23 cellular contexts compared by ENCODE assay signal in the genomic region with DNA sequence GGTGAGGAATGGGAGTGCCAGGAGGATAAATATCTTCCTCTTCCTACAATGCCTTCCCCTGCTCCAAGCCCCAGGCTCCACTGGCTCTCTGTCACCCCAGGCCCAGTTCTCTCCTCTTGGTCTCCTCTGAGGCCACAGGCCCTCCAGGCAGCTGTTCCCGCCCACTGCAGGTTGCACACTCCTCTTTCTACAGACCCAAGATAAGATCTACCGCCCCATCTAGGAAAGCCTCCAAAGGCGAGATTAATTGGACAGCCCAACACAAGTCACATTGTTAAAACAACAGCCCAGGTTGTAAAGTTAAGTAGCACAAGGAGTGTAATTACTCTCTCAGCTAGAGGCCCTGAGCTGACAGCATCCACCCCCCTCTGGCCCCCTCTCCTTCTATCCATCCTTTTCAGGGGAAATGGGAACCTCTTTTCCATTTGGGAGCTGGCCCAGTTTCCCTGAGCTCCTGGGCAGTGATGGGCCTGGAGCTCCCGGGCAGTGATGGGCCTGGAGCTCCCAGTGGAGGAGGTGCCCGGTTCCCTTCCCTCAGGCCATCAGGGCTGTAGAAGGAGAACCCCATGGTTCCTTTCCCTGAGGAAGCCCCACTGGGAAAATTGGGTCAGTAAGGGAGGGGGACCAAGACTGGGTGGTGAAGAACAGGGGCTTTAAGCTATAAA. TPM values are rescaled to one million over a fixed set of nuclear protein-coding genes. Genes with fewer than 3 reads are reported as not detected.
DNase-seq lines count a peak whose midpoint lies in the region; ATAC-seq and TF ChIP-seq lines count a peak whose summit lies in the region.
"Had no signal": no experiment of that assay in that cellular context is flagged by ENCODE, and none has a peak within 500 bp of the region (broad histone marks: within the 10 kb centered on the region; RNA-seq: fewer than 3 reads in every experiment).

No MANE protein-coding gene starts in this region.

- peak overlapping the region; percentile 20; the same call in 1 of the 2 replicates for H3K27ac ChIP-seq in Panc1 (ENCODE audit: low read length)
- H3K27ac ChIP-seq: esophagus squamous epithelium, SJSA1, suprapubic skin had no signal

- H3K4me1 ChIP-seq in Caco-2 (peaks cover 41% of the 10 kb centered on the region), Panc1 (ENCODE audit: control insufficient read depth, insufficient read depth, low read length) (peaks cover 29% of the 10 kb centered on the region)

- H3K9me3 ChIP-seq in Caco-2, result no peaks in the 10 kb centered on the region
- H3K9me3 ChIP-seq in Panc1 (ENCODE audit: control insufficient read depth, insufficient read depth, low read depth, low read length), result no peaks in the 10 kb centered on the region
- H3K9me3 ChIP-seq: esophagus squamous epithelium, MG63, SJSA1, suprapubic skin had no signal

- H3K4me3 Mint-ChIP-seq in Caco-2 (ENCODE audit: unreplicated experiment), result no peak overlapping the region
- H3K4me3 Mint-ChIP-seq: activated CD4-positive, alpha-beta memory T cell treated with anti-CD3 and anti-CD28 coated beads for 36 hours; central memory CD8-positive, alpha-beta T cell had no signal

- CTCF ChIA-PET in Caco-2 (lab: Charles Lee) (interaction anchor here (0.6 to 3.0 kb wide), 7 partner anchors 12 to 458 kb away, joined by 3 to 10 read pairs (median 3); no protein-coding TSS in a partner anchor), HEK293T (lab: Yijun Ruan, JAX) (interaction anchor here (0.5 to 2.6 kb wide), 3 partner anchors 21 to 420 kb away, joined by 3 to 14 read pairs (median 5); no protein-coding TSS in a partner anchor), Panc1 (lab: Charles Lee) (no interaction called here)

- in situ Hi-C loops in Panc1 (cut with HindIII; ENCODE audit: low pct_unique_long_range_greater_than_20kb, low sequenced_read_pairs), result no loop called here

- peaks cover 27% of the 10 kb centered on the region for H3K4me1 Mint-ChIP-seq in Caco-2 (ENCODE audit: low read depth, unreplicated experiment)

- no peak overlapping the region for H3K4me3 ChIP-seq in Caco-2 (ENCODE audit: low read depth, low read length)
- no peak overlapping the region for H3K4me3 ChIP-seq in Panc1 (ENCODE audit: low read depth in 2 of 2, low read length in 2 of 2)
- H3K4me3 ChIP-seq: esophagus squamous epithelium, MG63, SJSA1, suprapubic skin had no signal

- POLR2A ChIA-PET in Caco-2 (lab: Charles Lee), result no interaction called here
- POLR2A ChIA-PET in HEK293T (lab: Yijun Ruan, JAX), result interaction anchor here (1.0 to 1.4 kb wide), 3 partner anchors 12 to 19 kb away, joined by 3 to 4 read pairs (median 4); a partner anchor contains a TSS
- POLR2A ChIA-PET in Panc1 (lab: Charles Lee), result interaction anchor here (0.5 to 0.6 kb wide), 2 partner anchors 13 to 15 kb away, joined by 4 to 8 read pairs; no protein-coding TSS in a partner anchor

- intact Hi-C loops in Caco-2 (cut with micrococcal nuclease; ENCODE audit: unreplicated experiment), result no loop called here
- intact Hi-C loops in Panc1 (cut with micrococcal nuclease; ENCODE audit: unreplicated experiment), result no loop called here

- no peak for TF ChIP-seq CTCF in Caco-2 (IDR thresholded peaks at IDR 0.05; ENCODE audit: insufficient read depth in 1 of 2, low read depth in 1 of 2, low read length in 1 of 2, severe bottlenecking in 1 of 2, unreplicated experiment in 1 of 2)
- TF ChIP-seq CTCF in Panc1 (IDR thresholded peaks at IDR 0.05), result no peak

- H3K36me3 ChIP-seq in Caco-2 (ENCODE audit: control insufficient read depth, insufficient read depth, low read length) (no peaks in the 10 kb centered on the region), Panc1 (ENCODE audit: control insufficient read depth, insufficient read depth, low read length) (no peaks in the 10 kb centered on the region)
- H3K36me3 ChIP-seq: esophagus squamous epithelium, SJSA1, suprapubic skin had no signal

- DNase-seq in Caco-2 (peak; percentile 58 to 87), HEK293T (ENCODE audit: extremely low spot score) (peak; percentile 73), Panc1 (ENCODE audit: low read depth, low spot score) (no peak), left kidney (ENCODE audit: low read depth, low spot score) (peak; percentile 86), NCI-H2029 treated with DMSO at 0.1 percent for 48 hours (lab: John Stamatoyannopoulos, UW) (no peak), NCI-H1092 (lab: John Stamatoyannopoulos, UW) (no peak)
- DNase-seq: activated CD4-positive, alpha-beta memory T cell treated with anti-CD3 and anti-CD28 coated beads for 36 hours; activated naive CD4-positive, alpha-beta T cell treated with Interleukin-2 at 50 U/mL for 16 hours; activated T-cell treated with anti-CD3 and anti-CD28 coated beads, Interleukin-2, amount 50 U/mL, for 1 hour; anterior cingulate cortex; esophagus squamous epithelium; left cardiac atrium; MG63; NCI-H2029; NCI-H510A; nucleus accumbens; PC-3 had no signal

- no peaks in the 10 kb centered on the region for H3K9me3 Mint-ChIP-seq in Caco-2 (ENCODE audit: unreplicated experiment)
- H3K9me3 Mint-ChIP-seq: activated CD4-positive, alpha-beta memory T cell treated with anti-CD3 and anti-CD28 coated beads for 36 hours; central memory CD8-positive, alpha-beta T cell had no signal

- no peak overlapping the region for H3K27ac Mint-ChIP-seq in Caco-2 (ENCODE audit: unreplicated experiment)
- H3K27ac Mint-ChIP-seq: activated CD4-positive, alpha-beta memory T cell treated with anti-CD3 and anti-CD28 coated beads for 36 hours had no signal

- no TSS peak for BruUV-seq in Caco-2 (replicated peaks; lab: Mats Ljungman, UMichigan)
- no TSS peak for BruUV-seq in Panc1 (replicated peaks; lab: Mats Ljungman, UMichigan)

- no peaks in the 10 kb centered on the region for H3K27me3 Mint-ChIP-seq in Caco-2 (ENCODE audit: insufficient read depth, unreplicated experiment)

- ATAC-seq in Panc1 (0 out of 2 replicates have a peak, but pooled peaks have one; percentile 31), HG03175 (IDR thresholded peaks at IDR 0.05; ENCODE audit: unreplicated experiment) (no peak), GM19351 (IDR thresholded peaks at IDR 0.05; ENCODE audit: unreplicated experiment) (no peak)
- ATAC-seq: left cardiac atrium, PC-3 had no signal

- no peaks in the 10 kb centered on the region for H3K36me3 Mint-ChIP-seq in Caco-2 (ENCODE audit: insufficient read depth, unreplicated experiment)
- H3K36me3 Mint-ChIP-seq: activated CD4-positive, alpha-beta memory T cell treated with anti-CD3 and anti-CD28 coated beads for 36 hours had no signal

- H3K27me3 ChIP-seq in Caco-2 (replicated peaks; ENCODE audit: control insufficient read depth, insufficient read depth, low read length) (no peaks in the 10 kb centered on the region), Panc1 (ENCODE audit: control insufficient read depth, insufficient read depth, low read length) (no peaks in the 10 kb centered on the region)
- H3K27me3 ChIP-seq: MG63 had no signal

TF ChIP-seq in HEK293T, 16 proteins besides CTCF, POLR2A, EP300 and RAD21:
- TF ChIP-seq ELF4 (IDR thresholded peaks at IDR 0.05) (no peak), SP1 (IDR thresholded peaks at IDR 0.05) (no peak), CTBP1 (IDR thresholded peaks at IDR 0.05; ENCODE audit: borderline replicate concordance) (peak; percentile 86), ARNT (IDR thresholded peaks at IDR 0.05) (0 out of 2 replicates have a peak, but pooled peaks have one; percentile 36), BHLHE40 (IDR thresholded peaks at IDR 0.05; ENCODE audit: borderline replicate concordance) (no peak), TARDBP (IDR thresholded peaks at IDR 0.05) (no peak), L3MBTL2 (conservative IDR thresholded peaks at IDR 0.05) (peak; percentile 39; the same call in 1 of the 2 replicates)
- TF ChIP-seq, protein P1, sequence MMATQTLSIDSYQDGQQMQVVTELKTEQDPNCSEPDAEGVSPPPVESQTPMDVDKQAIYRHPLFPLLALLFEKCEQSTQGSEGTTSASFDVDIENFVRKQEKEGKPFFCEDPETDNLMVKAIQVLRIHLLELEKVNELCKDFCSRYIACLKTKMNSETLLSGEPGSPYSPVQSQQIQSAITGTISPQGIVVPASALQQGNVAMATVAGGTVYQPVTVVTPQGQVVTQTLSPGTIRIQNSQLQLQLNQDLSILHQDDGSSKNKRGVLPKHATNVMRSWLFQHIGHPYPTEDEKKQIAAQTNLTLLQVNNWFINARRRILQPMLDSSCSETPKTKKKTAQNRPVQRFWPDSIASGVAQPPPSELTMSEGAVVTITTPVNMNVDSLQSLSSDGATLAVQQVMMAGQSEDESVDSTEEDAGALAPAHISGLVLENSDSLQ (IDR thresholded peaks at IDR 0.05), result peak; percentile 88

RNA-seq across cellular contexts. Expression of a gene that starts 7.3 kb away (rescaled TPM):
- total RNA-seq in Caco-2 (2022) (27.0 and 33.1 TPM in 2 replicates), Panc1 (2021; ENCODE audit: unreplicated experiment) (11.2 TPM)
- polyA plus RNA-seq in Panc1 (2012; ENCODE audit: insufficient read length), result 10.6 TPM
- total RNA-seq: SJSA1 had no signal

RNA-seq across cellular contexts. Expression of a gene that starts 18.7 kb away (rescaled TPM):
- total RNA-seq in Caco-2 (2022), result 3.9 and 4.9 TPM in 2 replicates
- 2.9 TPM for total RNA-seq in Panc1 (2021; ENCODE audit: unreplicated experiment)
- 1.9 TPM for polyA plus RNA-seq in Panc1 (2012; ENCODE audit: insufficient read length)
- total RNA-seq: activated CD4-positive, alpha-beta memory T cell treated with anti-CD3 and anti-CD28 coated beads for 36 hours; SJSA1; T-helper 2 cell treated with Interferon-gamma antibody and Interleukin-4, amounts not matched to agents 100 ng/mL and 5 ng/mL, for 36 hours had no signal

Comparison
In these comparisons a context has a peak if more than half of its experiments do, and no peak if none do; other contexts are left out.
1. DNase-seq: peak in Caco-2 (2 of 2), HEK293T (single experiment) and left kidney (single experiment); none in Panc1 (single experiment), NCI-H2029 treated with DMSO at 0.1 percent for 48 hours (single experiment) and NCI-H1092 (single experiment).